ENCODE assay signal across 1 cellular context in the genomic region with DNA sequence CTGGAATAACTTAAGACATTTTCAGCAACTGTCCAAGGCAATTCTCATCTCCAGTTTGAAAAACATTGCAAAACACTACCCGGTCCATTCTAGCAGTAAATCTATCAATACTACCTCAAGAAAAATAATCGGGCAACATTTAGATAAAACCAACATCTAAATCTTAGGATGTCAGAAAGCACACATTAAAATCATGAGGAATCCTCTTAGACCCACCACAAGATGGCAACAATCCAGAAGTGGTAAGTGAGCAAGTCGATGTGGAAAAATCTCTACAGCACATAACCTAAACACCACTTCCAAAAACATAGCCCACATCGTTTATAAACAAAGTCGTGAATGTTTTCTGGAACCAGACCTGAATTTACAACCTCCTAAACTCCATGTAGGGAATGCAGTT.
TF ChIP-seq lines count a peak whose summit lies in the region.

No MANE protein-coding gene starts in this region.

TF ChIP-seq in H1, 55 proteins besides CTCF, POLR2A, EP300 and RAD21:
- TF ChIP-seq SIRT6 (IDR thresholded peaks at IDR 0.05; ENCODE audit: low read length) (no peak), TCF12 (IDR thresholded peaks at IDR 0.05; ENCODE audit: low read depth, low read length) (no peak), POLR2AphosphoS5 (IDR thresholded peaks at IDR 0.05; ENCODE audit: low read depth, low read length) (no peak), TEAD4 (IDR thresholded peaks at IDR 0.05; ENCODE audit: low read depth, low read length) (no peak), CHD2 (IDR thresholded peaks at IDR 0.05; ENCODE audit: low read length) (no peak), RBBP5 (IDR thresholded peaks at IDR 0.05; ENCODE audit: borderline replicate concordance, low read depth, low read length) (no peak), RFX5 (IDR thresholded peaks at IDR 0.05; ENCODE audit: borderline replicate concordance, low read depth, low read length) (no peak), CTBP2 (IDR thresholded peaks at IDR 0.05; ENCODE audit: borderline replicate concordance, insufficient read depth, insufficient read length, low read length) (no peak), NANOG (IDR thresholded peaks at IDR 0.05; ENCODE audit: insufficient read depth, low read depth, low read length, poor library complexity, severe bottlenecking) (no peak), GTF2F1 (IDR thresholded peaks at IDR 0.05; ENCODE audit: borderline replicate concordance, low read depth, low read length) (no peak), ZNF274 (IDR thresholded peaks at IDR 0.05; ENCODE audit: borderline replicate concordance, extremely low read depth, low read length) (no peak), JUND (IDR thresholded peaks at IDR 0.05; ENCODE audit: low read length) (no peak), SUZ12 (IDR thresholded peaks at IDR 0.05; ENCODE audit: low read length) (no peak), JUN (IDR thresholded peaks at IDR 0.05; ENCODE audit: low read depth, low read length) (no peak), SP4 (IDR thresholded peaks at IDR 0.05; ENCODE audit: low read length) (no peak), PHF8 (conservative IDR thresholded peaks at IDR 0.05; ENCODE audit: low read depth, low read length) (no peak), KDM5A (IDR thresholded peaks at IDR 0.05; ENCODE audit: low read length) (no peak)
- TF ChIP-seq, protein P1, sequence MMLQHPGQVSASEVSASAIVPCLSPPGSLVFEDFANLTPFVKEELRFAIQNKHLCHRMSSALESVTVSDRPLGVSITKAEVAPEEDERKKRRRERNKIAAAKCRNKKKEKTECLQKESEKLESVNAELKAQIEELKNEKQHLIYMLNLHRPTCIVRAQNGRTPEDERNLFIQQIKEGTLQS (IDR thresholded peaks at IDR 0.05; ENCODE audit: insufficient read depth, low read depth, low read length) = no peak
- TF ChIP-seq, protein P2, sequence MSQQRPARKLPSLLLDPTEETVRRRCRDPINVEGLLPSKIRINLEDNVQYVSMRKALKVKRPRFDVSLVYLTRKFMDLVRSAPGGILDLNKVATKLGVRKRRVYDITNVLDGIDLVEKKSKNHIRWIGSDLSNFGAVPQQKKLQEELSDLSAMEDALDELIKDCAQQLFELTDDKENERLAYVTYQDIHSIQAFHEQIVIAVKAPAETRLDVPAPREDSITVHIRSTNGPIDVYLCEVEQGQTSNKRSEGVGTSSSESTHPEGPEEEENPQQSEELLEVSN (IDR thresholded peaks at IDR 0.05) = no peak
TF ChIP-seq in H1: peak in this region for 0.
